ENCODE assay signal across 14 cellular contexts in genomic region chr22:50141891-50142363, GRCh38. TPM values are rescaled to one million over a fixed set of nuclear protein-coding genes. Genes with fewer than 3 reads are reported as not detected.
DNase-seq lines count a peak whose midpoint lies in the region; ATAC-seq and TF ChIP-seq lines count a peak whose summit lies in the region.
"Had no signal": no experiment of that assay in that cellular context is flagged by ENCODE, and none has a peak within 500 bp of the region (broad histone marks: within the 10 kb centered on the region; RNA-seq: fewer than 3 reads in every experiment).

No MANE protein-coding gene starts in this region.

- H3K9me3 Mint-ChIP-seq in naive thymus-derived CD4-positive, alpha-beta T cell, result peaks cover 0 to 3% (median 0%) of the 10 kb centered on the region in 11 donors
- H3K9me3 Mint-ChIP-seq: activated CD4-positive, alpha-beta T cell treated with anti-CD3 and anti-CD28 coated beads, Interleukin-2, amount 10 ng/mL, durations not matched to agents 24 days and 14 days; CD4-positive, alpha-beta T cell had no signal

- H3K4me3 Mint-ChIP-seq in naive thymus-derived CD4-positive, alpha-beta T cell, result no peak overlapping the region
- H3K4me3 Mint-ChIP-seq: activated CD4-positive, alpha-beta T cell treated with anti-CD3 and anti-CD28 coated beads, Interleukin-2, amount 10 ng/mL, durations not matched to agents 24 days and 14 days; CD4-positive, alpha-beta T cell had no signal

- H3K9ac ChIP-seq in IMR-90 (ENCODE audit: low read depth, low read length), result no peak overlapping the region

- no peak overlapping the region for H3K23ac ChIP-seq in IMR-90 (ENCODE audit: low read depth, low read length)

- H2AK9ac ChIP-seq in IMR-90 (replicated peaks; ENCODE audit: low read depth, low read length, poor library complexity), result peak overlapping the region; percentile 79

- H2AK5ac ChIP-seq in IMR-90 (ENCODE audit: low read depth, low read length), result no peak overlapping the region

- no peak for TF ChIP-seq RAD21 in IMR-90 (IDR thresholded peaks at IDR 0.05; ENCODE audit: low read length)

- no peaks in the 10 kb centered on the region for H3K9me3 ChIP-seq in IMR-90 (ENCODE audit: control insufficient read depth, insufficient read depth, low read length)
- no peaks in the 10 kb centered on the region for H3K9me3 ChIP-seq in right lobe of liver
- H3K9me3 ChIP-seq in naive thymus-derived CD4-positive, alpha-beta T cell (ENCODE audit: control insufficient read depth in 2 of 3, low read length in 3 of 3), result no peaks in the 10 kb centered on the region
- H3K9me3 ChIP-seq: gastroesophageal sphincter, right atrium auricular region, SJCRH30 had no signal

- no peak overlapping the region for H4K91ac ChIP-seq in IMR-90 (ENCODE audit: insufficient read depth, low read depth, low read length)

- no peak overlapping the region for H2BK15ac ChIP-seq in IMR-90 (ENCODE audit: low read depth, low read length)

- H3K4me3 ChIP-seq in IMR-90 (ENCODE audit: insufficient read depth, low read depth, low read length) (no peak overlapping the region), astrocyte of the cerebellum (ENCODE audit: low read depth, low read length) (no peak overlapping the region), right lobe of liver (no peak overlapping the region)
- no peak overlapping the region for H3K4me3 ChIP-seq in naive thymus-derived CD4-positive, alpha-beta T cell (ENCODE audit: low read length)
- H3K4me3 ChIP-seq: gastroesophageal sphincter, right atrium auricular region, SJCRH30 had no signal

- no peak overlapping the region for H3K27ac Mint-ChIP-seq in naive thymus-derived CD4-positive, alpha-beta T cell
- H3K27ac Mint-ChIP-seq: activated CD4-positive, alpha-beta T cell treated with anti-CD3 and anti-CD28 coated beads, Interleukin-2, amount 10 ng/mL, durations not matched to agents 24 days and 14 days; CD4-positive, alpha-beta T cell had no signal

- no TSS peak for BruUV-seq in IMR-90 (replicated peaks; lab: Mats Ljungman, UMichigan)

- no peak overlapping the region for H2BK5ac ChIP-seq in IMR-90 (ENCODE audit: low read depth, low read length, poor library complexity, severe bottlenecking)

- no peaks in the 10 kb centered on the region for H3K36me3 Mint-ChIP-seq in naive thymus-derived CD4-positive, alpha-beta T cell

- H3K27ac ChIP-seq in IMR-90 (ENCODE audit: insufficient read depth, low read length) (peak overlapping the region; percentile 5; the same call in 1 of the 2 replicates), right lobe of liver (no peak overlapping the region)
- no peak overlapping the region for H3K27ac ChIP-seq in naive thymus-derived CD4-positive, alpha-beta T cell (ENCODE audit: low read depth, low read length)
- H3K27ac ChIP-seq: gastroesophageal sphincter, right atrium auricular region, SJCRH30 had no signal

- H3K4me1 Mint-ChIP-seq in naive thymus-derived CD4-positive, alpha-beta T cell, result peaks cover 0 to 3% (median 0%) of the 10 kb centered on the region in 7 donors

- TF ChIP-seq POLR2A in IMR-90 (IDR thresholded peaks at IDR 0.05; ENCODE audit: low read depth, low read length) (no peak), right lobe of liver (IDR thresholded peaks at IDR 0.05) (no peak)

- in situ Hi-C loops in IMR-90 (cut with MboI; ENCODE audit: low sequenced_read_pairs) (no loop called here), astrocyte of the cerebellum (cut with HindIII; ENCODE audit: low sequenced_read_pairs) (no loop called here)

- H4K5ac ChIP-seq in IMR-90 (ENCODE audit: low read depth, low read length), result no peak overlapping the region; the same call in 1 of the 2 replicates

- no peak overlapping the region for H2BK20ac ChIP-seq in IMR-90 (ENCODE audit: low read depth, low read length)

- H3K27me3 ChIP-seq in IMR-90 (ENCODE audit: control insufficient read depth, insufficient read depth, low read length) (peaks cover 4% of the 10 kb centered on the region), right lobe of liver (no peaks in the 10 kb centered on the region)
- no peaks in the 10 kb centered on the region for H3K27me3 ChIP-seq in naive thymus-derived CD4-positive, alpha-beta T cell (ENCODE audit: control insufficient read depth in 2 of 2, insufficient read depth in 2 of 2, low read length in 2 of 2)
- H3K27me3 ChIP-seq: right atrium auricular region, SJCRH30 had no signal

- intact Hi-C loops in IMR-90 (cut with micrococcal nuclease) (loop anchor here (5.0 kb wide), 1 partner anchor 55 kb away; the partner anchor contains the start of gene MLC1), right lobe of liver (cut with DNase I) (no loop called here)
- intact Hi-C loops in naive thymus-derived CD4-positive, alpha-beta T cell (cut with micrococcal nuclease), result no loop called here

- peak overlapping the region; percentile 23; the same call in 1 of the 2 replicates for H3K4me2 ChIP-seq in IMR-90 (ENCODE audit: low read depth, low read length)

- peak; percentile 68 for ATAC-seq in IMR-90 (ENCODE audit: low read depth)
- peak; percentile 2 to 52 (median 19) for ATAC-seq in right lobe of liver
- ATAC-seq in naive thymus-derived CD4-positive, alpha-beta T cell, result no peak
- ATAC-seq: gastroesophageal sphincter had no signal

- H3K36me3 ChIP-seq in IMR-90 (ENCODE audit: control insufficient read depth, insufficient read depth, low read length) (peaks cover 9% of the 10 kb centered on the region; the same call in 1 of the 2 replicates), right lobe of liver (no peaks in the 10 kb centered on the region)
- no peaks in the 10 kb centered on the region for H3K36me3 ChIP-seq in naive thymus-derived CD4-positive, alpha-beta T cell (ENCODE audit: control insufficient read depth in 2 of 3, insufficient read depth in 3 of 3, low read length in 3 of 3)
- H3K36me3 ChIP-seq: gastroesophageal sphincter, right atrium auricular region, SJCRH30 had no signal

- no peak overlapping the region for H4K8ac ChIP-seq in IMR-90 (ENCODE audit: low read depth in 2 of 2, low read length in 2 of 2)

- no peak overlapping the region for H2BK120ac ChIP-seq in IMR-90 (ENCODE audit: low read depth, low read length)

- peak; percentile 67 for DNase-seq in COR-L47 (lab: John Stamatoyannopoulos, UW)
- peak; percentile 52 for DNase-seq in IMR-90
- no peak for DNase-seq in astrocyte of the cerebellum (ENCODE audit: low read depth)
- DNase-seq in right lobe of liver, result no peak
- DNase-seq in hippocampal formation (lab: John Stamatoyannopoulos, UW), result no peak
- DNase-seq in cerebellar cortex (ENCODE audit: low spot score), result no peak
- DNase-seq in naive thymus-derived CD4-positive, alpha-beta T cell, result no peak
- DNase-seq in islet precursor cell, result no peak
- DNase-seq: activated CD4-positive, alpha-beta T cell treated with anti-CD3 and anti-CD28 coated beads, Interleukin-2, amount 10 ng/mL, durations not matched to agents 24 days and 14 days; CD4-positive, alpha-beta T cell; NCI-H1436; SJCRH30 had no signal

- dilution Hi-C loops in IMR-90 (cut with HindIII; ENCODE audit: low sequenced_read_pairs, unreplicated experiment), result no loop called here

- peak; percentile 13; the same call in 1 of the 2 replicates for TF ChIP-seq CTCF in IMR-90 (conservative IDR thresholded peaks at IDR 0.05; ENCODE audit: low read depth, low read length)
- peak; percentile 2 for TF ChIP-seq CTCF in astrocyte of the cerebellum (IDR thresholded peaks at IDR 0.05; ENCODE audit: low read depth, low read length, missing control alignments)
- no peak for TF ChIP-seq CTCF in right lobe of liver (IDR thresholded peaks at IDR 0.05)

- peaks cover 0 to 32% (median 3%) of the 10 kb centered on the region in 5 donors for H3K27me3 Mint-ChIP-seq in naive thymus-derived CD4-positive, alpha-beta T cell

- WGBS in IMR-90 (ENCODE audit: extremely low coverage in 2 of 2, insufficient read length in 1 of 2), 2 experiments, result 16% methylated on average over 6 of the region's 11 CpGs; no CpG with 5 or more reads in 1 of the 2 experiments
- 15% methylated on average over 11 of the region's 11 CpGs for WGBS in right lobe of liver (ENCODE audit: insufficient coverage, low coverage, low lambda C conversion rate, missing lambda C conversion rate)

- peak overlapping the region; percentile 74 for H2AFZ ChIP-seq in IMR-90 (replicated peaks; ENCODE audit: low read length, poor library complexity)

- no peaks in the 10 kb centered on the region for H3K79me1 ChIP-seq in IMR-90 (ENCODE audit: low read depth in 1 of 2, low read length in 2 of 2)

- H3K4ac ChIP-seq in IMR-90 (ENCODE audit: low read depth, low read length), result no peak overlapping the region

- H4K20me1 ChIP-seq in IMR-90 (ENCODE audit: insufficient read depth, low read length), result peaks cover 11% of the 10 kb centered on the region

- CTCF ChIA-PET in IMR-90 (lab: Yijun Ruan, JAX), result interaction anchor here (0.6 kb wide), 1 partner anchor 248 kb away, joined by 3 read pairs; no protein-coding TSS in a partner anchor
- CTCF ChIA-PET in naive thymus-derived CD4-positive, alpha-beta T cell (lab: Charles Lee), result no interaction called here

- no peak overlapping the region for H3K14ac ChIP-seq in IMR-90 (replicated peaks; ENCODE audit: low read depth, low read length)

- POLR2A ChIA-PET in IMR-90 (lab: Charles Lee; ENCODE audit: unreplicated experiment), result interaction anchor here (0.7 kb wide), 1 partner anchor 140 kb away, joined by 4 read pairs; no protein-coding TSS in a partner anchor
- POLR2A ChIA-PET in naive thymus-derived CD4-positive, alpha-beta T cell (lab: Charles Lee), result interaction anchor here (0.6 kb wide), 1 partner anchor 225 kb away, joined by 3 read pairs; no protein-coding TSS in a partner anchor

- no peak overlapping the region for H3K56ac ChIP-seq in IMR-90 (ENCODE audit: extremely low read depth, insufficient read depth, low read length)

- H3K4me1 ChIP-seq in IMR-90 (ENCODE audit: control insufficient read depth, insufficient read depth, low read length) (peaks cover 15% of the 10 kb centered on the region), right lobe of liver (peaks cover 0 to 41% (median 18%) of the 10 kb centered on the region in 4 donors)
- H3K4me1 ChIP-seq in naive thymus-derived CD4-positive, alpha-beta T cell (ENCODE audit: control insufficient read depth in 2 of 2, insufficient read depth in 2 of 2, low read length in 2 of 2), result no peaks in the 10 kb centered on the region
- H3K4me1 ChIP-seq: right atrium auricular region, SJCRH30 had no signal

- H3K18ac ChIP-seq in IMR-90 (ENCODE audit: low read depth, low read length), result no peak overlapping the region; the same call in 1 of the 2 replicates

- H3K9me1 ChIP-seq in IMR-90 (ENCODE audit: insufficient read depth, low read length), result peaks cover 2% of the 10 kb centered on the region; the same call in 1 of the 2 replicates

RNA-seq across cellular contexts. Expression of gene PANX2, which starts 28.6 kb away (rescaled TPM):
- total RNA-seq in IMR-90 (2012; rRNA removed) (under 0.01 and 0.18 TPM in 2 replicates), right lobe of liver (10 to 100 TPM in 1 of 6 experiments, 1 to 10 TPM in 5; 3.9 to 12.3 (median 7.2) TPM)
- 1.3 and 1.7 TPM in 2 replicates for polyA plus RNA-seq in IMR-90 (2012; rRNA removed)
- 1.6 and 3.8 TPM in 2 replicates for polyA plus RNA-seq in IMR-90 (2012; cell fraction: cytosol; rRNA removed)
- 7.1 and 11.4 TPM in 2 replicates for polyA plus RNA-seq in IMR-90 (2012; cell fraction: nucleus; rRNA removed; ENCODE audit: low replicate concordance)
- total RNA-seq in naive thymus-derived CD4-positive, alpha-beta T cell, result 1 to 10 TPM in 1 of 5 experiments, under 1 TPM in 2, not detected in 2; 0.27 to 2.0 (median 0.66) TPM
- polyA plus RNA-seq in naive thymus-derived CD4-positive, alpha-beta T cell, result not detected
- total RNA-seq: SJCRH30 had no signal

RNA-seq across cellular contexts. Expression of gene TRABD, which starts 43.8 kb away (rescaled TPM):
- total RNA-seq in IMR-90 (2012; rRNA removed) (13.4 and 13.9 TPM in 2 replicates), right lobe of liver (10 to 100 TPM; 18.9 to 30.2 (median 22.8) TPM)
- polyA plus RNA-seq in IMR-90 (2012; rRNA removed), result 42.7 and 45.3 TPM in 2 replicates
- 32.3 and 48.5 TPM in 2 replicates for polyA plus RNA-seq in IMR-90 (2012; cell fraction: cytosol; rRNA removed)
- polyA plus RNA-seq in IMR-90 (2012; cell fraction: nucleus; rRNA removed; ENCODE audit: low replicate concordance), result 188 and 434 TPM in 2 replicates
- 100 to 1,000 TPM; 106 to 157 (median 124) TPM for total RNA-seq in naive thymus-derived CD4-positive, alpha-beta T cell
- polyA plus RNA-seq in naive thymus-derived CD4-positive, alpha-beta T cell, result 10 to 100 TPM; 29.4 to 50.0 TPM

RNA-seq across cellular contexts. Expression of gene MOV10L1, which starts 52.1 kb away (rescaled TPM):
- 0.72 and 0.83 TPM in 2 replicates for total RNA-seq in IMR-90 (2012; rRNA removed)
- polyA plus RNA-seq in IMR-90 (2012; rRNA removed), result 0.83 and 1.4 TPM in 2 replicates
- polyA plus RNA-seq in IMR-90 (2012; cell fraction: cytosol; rRNA removed), result 0.31 and 0.67 TPM in 2 replicates
- 10.7 and 19.6 TPM in 2 replicates for polyA plus RNA-seq in IMR-90 (2012; cell fraction: nucleus; rRNA removed; ENCODE audit: low replicate concordance)
- total RNA-seq in right lobe of liver, result under 1 TPM in 4 of 6 experiments, not detected in 2; 0.21 to 0.31 (median 0.24) TPM
- not detected for total RNA-seq in naive thymus-derived CD4-positive, alpha-beta T cell
- not detected for polyA plus RNA-seq in naive thymus-derived CD4-positive, alpha-beta T cell
- total RNA-seq: activated CD4-positive, alpha-beta T cell treated with anti-CD3 and anti-CD28 coated beads, Interleukin-2, amount 10 ng/mL, durations not matched to agents 24 days and 14 days; CD4-positive, alpha-beta T cell; SJCRH30 had no signal

RNA-seq across cellular contexts. Expression of gene MLC1, which starts 56.7 kb away (rescaled TPM):
- total RNA-seq in IMR-90 (2012; rRNA removed) (not detected in 2 replicates), right lobe of liver (under 1 TPM in 2 of 6 experiments, not detected in 4; 0.60 to 0.68 TPM)
- polyA plus RNA-seq in IMR-90 (2012; rRNA removed), result 0.07 and 0.10 TPM in 2 replicates
- polyA plus RNA-seq in IMR-90 (2012; cell fraction: cytosol; rRNA removed), result 0.02 and 0.19 TPM in 2 replicates
- polyA plus RNA-seq in IMR-90 (2012; cell fraction: nucleus; rRNA removed; ENCODE audit: low replicate concordance), result 0.05 and 0.08 TPM in 2 replicates
- 1 to 10 TPM in 2 of 5 experiments, under 1 TPM in 1, not detected in 2; 0.10 to 7.2 (median 2.3) TPM for total RNA-seq in naive thymus-derived CD4-positive, alpha-beta T cell
- under 1 TPM; 0.08 to 0.48 TPM for polyA plus RNA-seq in naive thymus-derived CD4-positive, alpha-beta T cell
- total RNA-seq: activated CD4-positive, alpha-beta T cell treated with anti-CD3 and anti-CD28 coated beads, Interleukin-2, amount 10 ng/mL, durations not matched to agents 24 days and 14 days had no signal

RNA-seq across cellular contexts. Expression of gene SELENOO, which starts 58.9 kb away (rescaled TPM):
- total RNA-seq in IMR-90 (2012; rRNA removed) (10.3 and 10.4 TPM in 2 replicates), right lobe of liver (10 to 100 TPM; 51.1 to 67.8 (median 59.2) TPM)
- 21.4 and 22.9 TPM in 2 replicates for polyA plus RNA-seq in IMR-90 (2012; rRNA removed)
- polyA plus RNA-seq in IMR-90 (2012; cell fraction: cytosol; rRNA removed), result 16.7 and 25.0 TPM in 2 replicates
- polyA plus RNA-seq in IMR-90 (2012; cell fraction: nucleus; rRNA removed; ENCODE audit: low replicate concordance), result 94.1 and 274 TPM in 2 replicates
- 10 to 100 TPM; 26.7 to 36.6 (median 32.4) TPM for total RNA-seq in naive thymus-derived CD4-positive, alpha-beta T cell
- polyA plus RNA-seq in naive thymus-derived CD4-positive, alpha-beta T cell, result 1 to 10 TPM; 3.4 to 5.9 TPM

Comparison
In these comparisons a context has a peak if more than half of its experiments do, and no peak if none do; other contexts are left out.
1. DNase-seq: peak in COR-L47 (single experiment) and IMR-90 (single experiment); none in astrocyte of the cerebellum (single experiment), right lobe of liver (0 of 3), hippocampal formation (0 of 2), cerebellar cortex (single experiment), naive thymus-derived CD4-positive, alpha-beta T cell (0 of 9) and islet precursor cell (single experiment).
2. CTCF ChIP-seq: peak in IMR-90 (single experiment) and astrocyte of the cerebellum (single experiment); none in right lobe of liver (0 of 4).